Comparison of ENCODE assay signal across 15 cellular contexts in the genomic region with DNA sequence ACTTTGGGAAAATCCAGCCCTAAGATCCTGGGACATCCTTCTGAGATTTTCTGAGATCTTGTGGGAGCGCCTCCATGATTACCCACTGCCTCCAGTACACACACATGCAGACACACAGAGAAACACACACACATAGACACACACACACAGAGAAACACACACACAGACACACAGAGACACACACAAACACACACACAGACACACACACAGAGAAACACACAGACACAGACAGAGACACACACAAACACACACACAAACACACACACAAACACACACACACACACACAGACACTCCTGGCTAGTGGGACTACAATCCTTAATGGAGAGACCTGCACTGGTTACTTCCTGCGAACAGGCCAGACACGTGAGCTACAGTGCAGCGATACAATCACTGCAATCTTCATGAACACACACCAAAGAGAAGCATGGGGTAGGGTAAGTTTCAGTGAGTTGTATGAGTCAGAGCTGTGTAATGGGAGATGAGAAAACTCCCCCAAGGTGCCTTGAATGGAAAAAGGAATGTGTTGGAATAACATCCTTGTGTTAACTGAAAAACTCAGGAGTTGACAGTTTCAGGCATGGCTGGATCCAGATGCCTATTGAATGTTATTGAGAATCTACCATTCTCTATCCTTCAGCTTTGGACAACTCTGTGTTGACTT.
"Had no signal": no experiment of that assay in that cellular context is flagged by ENCODE, and none has a peak within 500 bp of the region (broad histone marks: within the 10 kb centered on the region; RNA-seq: fewer than 3 reads in every experiment).

No MANE protein-coding gene starts in this region.

- H3K27ac Mint-ChIP-seq: activated T-helper 17 cell treated with anti-CD3 and anti-CD28 coated beads, Interleukin-2, amount 50 U/mL, for 72 hours; dendritic cell treated with granulocyte-macrophage colony-stimulating factor and Interleukin-4, amounts not matched to agents 40 ng/mL and 50 ng/mL, for 4 days; immature natural killer cell; stimulated activated naive B cell treated with anti-CD40 and anti-IgM and Interleukin-4, amounts not matched to agents 10 μg/mL and 1 μg/mL and 100 μg/mL, for 72 hours had no signal

- H3K9me3 ChIP-seq: thyroid gland, uterus had no signal

- H3K4me1 Mint-ChIP-seq: activated T-helper 17 cell treated with anti-CD3 and anti-CD28 coated beads, Interleukin-2, amount 50 U/mL, for 72 hours; immature natural killer cell; naive B cell; stimulated activated naive B cell treated with anti-CD40 and anti-IgM and Interleukin-4, amounts not matched to agents 10 μg/mL and 1 μg/mL and 100 μg/mL, for 72 hours had no signal

- DNase-seq: activated CD4-positive, alpha-beta T cell treated with anti-CD3 and anti-CD28 coated beads, Interleukin-2, amount 50 U/mL, for 1 hour; activated naive CD4-positive, alpha-beta T cell treated with Interleukin-2 at 50 U/mL for 16 hours; activated T-cell treated with anti-CD3 and anti-CD28 coated beads for 4 hours; anterior cingulate cortex; effector memory CD4-positive, alpha-beta T cell; immature natural killer cell; left colon; naive B cell; stimulated activated CD4-positive, alpha-beta T cell treated with anti-CD3 and anti-CD28 coated beads, Interleukin-4, amount 100 ng/mL, for 1 hour; stimulated activated naive B cell treated with anti-CD40 and anti-IgM and Interleukin-4, amounts not matched to agents 10 μg/mL and 1 μg/mL and 100 μg/mL, for 72 hours; thyroid gland; uterus had no signal

- H3K4me3 Mint-ChIP-seq: activated T-helper 17 cell treated with anti-CD3 and anti-CD28 coated beads, Interleukin-2, amount 50 U/mL, for 72 hours; dendritic cell treated with granulocyte-macrophage colony-stimulating factor and Interleukin-4, amounts not matched to agents 40 ng/mL and 50 ng/mL, for 4 days; immature natural killer cell; naive B cell; stimulated activated naive B cell treated with anti-CD40 and anti-IgM and Interleukin-4, amounts not matched to agents 10 μg/mL and 1 μg/mL and 100 μg/mL, for 72 hours had no signal

- H3K4me3 ChIP-seq: lung, thyroid gland, uterus had no signal

- ATAC-seq: activated T-helper 17 cell treated with anti-CD3 and anti-CD28 coated beads, Interleukin-2, amount 50 U/mL, for 72 hours; left colon; stimulated activated naive B cell treated with anti-CD40 and anti-IgM and Interleukin-4, amounts not matched to agents 10 μg/mL and 1 μg/mL and 100 μg/mL, for 72 hours had no signal

- H3K36me3 ChIP-seq: thyroid gland, uterus had no signal

- H3K27me3 ChIP-seq: thyroid gland, uterus had no signal

- H3K4me1 ChIP-seq: thyroid gland, uterus had no signal

- H3K36me3 Mint-ChIP-seq: immature natural killer cell; naive B cell; stimulated activated naive B cell treated with anti-CD40 and anti-IgM and Interleukin-4, amounts not matched to agents 10 μg/mL and 1 μg/mL and 100 μg/mL, for 72 hours had no signal

- H3K9me3 Mint-ChIP-seq: activated T-helper 17 cell treated with anti-CD3 and anti-CD28 coated beads, Interleukin-2, amount 50 U/mL, for 72 hours; dendritic cell treated with granulocyte-macrophage colony-stimulating factor and Interleukin-4, amounts not matched to agents 40 ng/mL and 50 ng/mL, for 4 days; immature natural killer cell had no signal

- H3K27ac ChIP-seq: thyroid gland, uterus had no signal
